ENCODE assay signal across 15 cellular contexts in genomic region chr2:151733781-151734672, GRCh38. TPM values are rescaled to one million over a fixed set of nuclear protein-coding genes. Genes with fewer than 3 reads are reported as not detected.
DNase-seq lines count a peak whose midpoint lies in the region; ATAC-seq and TF ChIP-seq lines count a peak whose summit lies in the region.
"Had no signal": no experiment of that assay in that cellular context is flagged by ENCODE, and none has a peak within 500 bp of the region (broad histone marks: within the 10 kb centered on the region; RNA-seq: fewer than 3 reads in every experiment).

NEB (minus strand) TSS chr2:151734476; CDS start chr2:151733156, 1,320 bp downstream.

- TF ChIP-seq CTCF in endodermal cell (conservative IDR thresholded peaks at IDR 0.05) = no peak

- no peaks in the 10 kb centered on the region for H3K27me3 Mint-ChIP-seq in endodermal cell (ENCODE audit: insufficient read depth)
- H3K27me3 Mint-ChIP-seq: activated CD8-positive, alpha-beta T cell treated with anti-CD3 and anti-CD28 coated beads for 36 hours; activated T-helper 17 cell treated with anti-CD3 and anti-CD28 coated beads, Interleukin-2, amount 50 U/mL, for 72 hours had no signal

- H3K4me1 Mint-ChIP-seq in endodermal cell = peaks cover 43% of the 10 kb centered on the region
- H3K4me1 Mint-ChIP-seq: activated T-helper 17 cell treated with anti-CD3 and anti-CD28 coated beads, Interleukin-2, amount 50 U/mL, for 72 hours had no signal

- no peak within 1 kb of the TSS for H3K4me3 ChIP-seq in endodermal cell (ENCODE audit: low read length)
- H3K4me3 ChIP-seq: prostate gland had no signal

- peak; percentile 94 for DNase-seq in DMS79 treated with DMSO at 0.1 percent for 48 hours (lab: John Stamatoyannopoulos, UW)
- peak; percentile 50 for DNase-seq in NCI-H1436 treated with DMSO at 0.1 percent for 48 hours (lab: John Stamatoyannopoulos, UW)
- DNase-seq in NCI-H524 treated with DMSO at 0.1 percent for 48 hours (lab: John Stamatoyannopoulos, UW) = peak; percentile 84
- peak; percentile 22 for DNase-seq in left kidney (ENCODE audit: low read depth, low spot score)
- DNase-seq in endodermal cell = no peak
- no peak for DNase-seq in HPDE6-E6E7 (ENCODE audit: extremely low spot score)
- DNase-seq: activated CD8-positive, alpha-beta T cell treated with anti-CD3 and anti-CD28 coated beads for 36 hours; aorta; BE2C; cortex of kidney; head of caudate nucleus; OCI-M1 had no signal

- no peak within 1 kb of the TSS for H3K27ac Mint-ChIP-seq in endodermal cell
- H3K27ac Mint-ChIP-seq: activated CD8-positive, alpha-beta T cell treated with anti-CD3 and anti-CD28 coated beads for 36 hours; activated T-helper 17 cell treated with anti-CD3 and anti-CD28 coated beads, Interleukin-2, amount 50 U/mL, for 72 hours had no signal

- H3K9me3 ChIP-seq in endodermal cell (ENCODE audit: control insufficient read depth, low read length) = no peaks in the 10 kb centered on the region
- H3K9me3 ChIP-seq: BE2C, prostate gland had no signal

- no peaks in the 10 kb centered on the region for H3K36me3 ChIP-seq in endodermal cell (ENCODE audit: control insufficient read depth, insufficient read depth, low read length)
- H3K36me3 ChIP-seq: BE2C, prostate gland had no signal

- H3K9ac ChIP-seq in endodermal cell (ENCODE audit: extremely low read depth, low read length, poor library complexity, severe bottlenecking) = no peak within 1 kb of the TSS

- no peak for ATAC-seq in HG03354 (IDR thresholded peaks at IDR 0.05; ENCODE audit: poor library complexity, severe bottlenecking, unreplicated experiment)
- ATAC-seq: activated CD8-positive, alpha-beta T cell treated with anti-CD3 and anti-CD28 coated beads for 36 hours; activated T-helper 17 cell treated with anti-CD3 and anti-CD28 coated beads, Interleukin-2, amount 50 U/mL, for 72 hours had no signal

- H3K4me3 Mint-ChIP-seq in endodermal cell = no peak within 1 kb of the TSS
- H3K4me3 Mint-ChIP-seq: activated CD8-positive, alpha-beta T cell treated with anti-CD3 and anti-CD28 coated beads for 36 hours; activated T-helper 17 cell treated with anti-CD3 and anti-CD28 coated beads, Interleukin-2, amount 50 U/mL, for 72 hours had no signal

- no peak within 1 kb of the TSS for H3K27ac ChIP-seq in endodermal cell (ENCODE audit: low read depth, low read length)
- H3K27ac ChIP-seq: prostate gland had no signal

- 92 to 93% methylated on average over 3 to 10 of the region's 10 CpGs for WGBS in endodermal cell (ENCODE audit: insufficient coverage in 1 of 2, insufficient read length in 1 of 2), 2 experiments

- no peaks in the 10 kb centered on the region for H3K27me3 ChIP-seq in endodermal cell (ENCODE audit: control insufficient read depth, insufficient read depth, low read length, poor library complexity, severe bottlenecking)
- H3K27me3 ChIP-seq: BE2C had no signal

- peaks cover 1% of the 10 kb centered on the region for H3K36me3 Mint-ChIP-seq in endodermal cell (ENCODE audit: low read depth)

- peaks cover 1% of the 10 kb centered on the region for H3K9me3 Mint-ChIP-seq in endodermal cell
- H3K9me3 Mint-ChIP-seq: activated T-helper 17 cell treated with anti-CD3 and anti-CD28 coated beads, Interleukin-2, amount 50 U/mL, for 72 hours had no signal

- H3K4me1 ChIP-seq in endodermal cell (ENCODE audit: control insufficient read depth, insufficient read depth, low read length) = no peaks in the 10 kb centered on the region
- H3K4me1 ChIP-seq: BE2C, prostate gland had no signal

RNA-seq across cellular contexts. Expression of gene NEB, which starts in this region (rescaled TPM):
- total RNA-seq in endodermal cell = 1 to 10 TPM; 4.4 to 5.4 TPM
- polyA plus RNA-seq in endodermal cell (2013, experiment 1 of 2) = 0.18 TPM
- 0.21 TPM for polyA plus RNA-seq in endodermal cell (2013, experiment 2 of 2)

Comparison
In these comparisons a context has a peak if more than half of its experiments do, and no peak if none do; other contexts are left out.
1. DNase-seq: peak in DMS79 treated with DMSO at 0.1 percent for 48 hours (single experiment), NCI-H1436 treated with DMSO at 0.1 percent for 48 hours (single experiment), NCI-H524 treated with DMSO at 0.1 percent for 48 hours (single experiment) and left kidney (single experiment); none in endodermal cell (single experiment) and HPDE6-E6E7 (single experiment).